In the genomic region with DNA sequence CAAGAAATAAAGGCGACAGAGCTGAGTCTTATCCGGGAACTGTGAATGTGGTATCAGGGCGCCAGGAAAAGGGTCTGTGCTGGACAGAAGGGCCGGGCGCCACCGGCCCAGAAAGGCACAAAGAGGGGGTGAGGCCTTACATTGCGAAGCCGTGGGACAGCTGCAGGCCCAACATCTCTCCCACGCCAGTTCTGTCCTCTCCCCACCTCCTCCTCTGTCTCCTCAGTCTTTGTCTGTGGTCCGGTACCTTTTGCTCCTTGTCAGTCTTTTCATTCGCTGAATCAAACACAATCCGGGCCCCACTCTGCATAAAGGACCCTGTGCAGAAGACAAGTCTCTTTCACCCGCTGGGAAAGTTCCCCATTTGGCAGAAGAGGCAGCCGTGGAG, we compare ENCODE assay signal across 18 cellular contexts.
DNase-seq lines count a peak whose midpoint lies in the region; ATAC-seq, FAIRE-seq and TF ChIP-seq lines count a peak whose summit lies in the region.
"Had no signal": no experiment of that assay in that cellular context is flagged by ENCODE, and none has a peak within 500 bp of the region (broad histone marks: within the 10 kb centered on the region; RNA-seq: fewer than 3 reads in every experiment).

No MANE protein-coding gene starts in this region.

- FAIRE-seq in H54 (lab: Jason Lieb, UNC): no peak
- FAIRE-seq: urothelium cell line had no signal

- TF ChIP-seq POLR2A in H54 (IDR thresholded peaks at IDR 0.05; ENCODE audit: low read depth, low read length): no peak

- peaks cover 34% of the 10 kb centered on the region for H3K9me3 Mint-ChIP-seq in T-helper 1 cell treated with Interleukin-12 subunit alpha and Interleukin-12 subunit beta and Interleukin-4 antibody, amounts not matched to agents 30 μg/mL and 1 μg/mL, for 36 hours
- H3K9me3 Mint-ChIP-seq in central memory CD8-positive, alpha-beta T cell: peaks cover 18% of the 10 kb centered on the region

- no peak overlapping the region for H3K4me3 Mint-ChIP-seq in T-helper 1 cell treated with Interleukin-12 subunit alpha and Interleukin-12 subunit beta and Interleukin-4 antibody, amounts not matched to agents 30 μg/mL and 1 μg/mL, for 36 hours
- no peak overlapping the region for H3K4me3 Mint-ChIP-seq in central memory CD8-positive, alpha-beta T cell
- H3K4me3 Mint-ChIP-seq: CD4-positive, alpha-beta T cell had no signal

- H3K36me3 Mint-ChIP-seq in T-helper 1 cell treated with Interleukin-12 subunit alpha and Interleukin-12 subunit beta and Interleukin-4 antibody, amounts not matched to agents 30 μg/mL and 1 μg/mL, for 36 hours (ENCODE audit: low read depth): peaks cover 46% of the 10 kb centered on the region
- peaks cover 13% of the 10 kb centered on the region for H3K36me3 Mint-ChIP-seq in central memory CD8-positive, alpha-beta T cell (ENCODE audit: insufficient read depth)

- ATAC-seq in central memory CD8-positive, alpha-beta T cell (replicated peaks; ENCODE audit: extremely low read depth, poor library complexity, severe bottlenecking): no peak
- ATAC-seq in GM19467 (IDR thresholded peaks at IDR 0.05; ENCODE audit: unreplicated experiment): no peak

- H3K4me1 Mint-ChIP-seq in T-helper 1 cell treated with Interleukin-12 subunit alpha and Interleukin-12 subunit beta and Interleukin-4 antibody, amounts not matched to agents 30 μg/mL and 1 μg/mL, for 36 hours (ENCODE audit: low read depth): peaks cover 15% of the 10 kb centered on the region
- peaks cover 39% of the 10 kb centered on the region for H3K4me1 Mint-ChIP-seq in central memory CD8-positive, alpha-beta T cell

- H3K27ac Mint-ChIP-seq in T-helper 1 cell treated with Interleukin-12 subunit alpha and Interleukin-12 subunit beta and Interleukin-4 antibody, amounts not matched to agents 30 μg/mL and 1 μg/mL, for 36 hours: peak overlapping the region; percentile 47
- peak overlapping the region; percentile 83 for H3K27ac Mint-ChIP-seq in central memory CD8-positive, alpha-beta T cell (ENCODE audit: low read depth)
- H3K27ac Mint-ChIP-seq: CD4-positive, alpha-beta T cell had no signal

- H3K27me3 Mint-ChIP-seq in T-helper 1 cell treated with Interleukin-12 subunit alpha and Interleukin-12 subunit beta and Interleukin-4 antibody, amounts not matched to agents 30 μg/mL and 1 μg/mL, for 36 hours (ENCODE audit: low read depth): no peaks in the 10 kb centered on the region
- H3K27me3 Mint-ChIP-seq in central memory CD8-positive, alpha-beta T cell: no peaks in the 10 kb centered on the region
- H3K27me3 Mint-ChIP-seq: CD4-positive, alpha-beta T cell had no signal

- H3K27ac ChIP-seq in substantia nigra (ENCODE audit: low read depth, low read length, poor library complexity, severe bottlenecking): peak overlapping the region; percentile 67
- H3K27ac ChIP-seq: 22Rv1, adrenal gland had no signal

- no peak for DNase-seq in T-helper 1 cell
- no peak for DNase-seq in central memory CD8-positive, alpha-beta T cell (ENCODE audit: low spot score in 2 of 2)
- peak; percentile 85 for DNase-seq in midbrain (lab: John Stamatoyannopoulos, UW)
- peak in 28 of 49 donors; percentile 19 to 76 (median 54) for DNase-seq in substantia nigra (lab: John Stamatoyannopoulos, UW)
- no peak for DNase-seq in H54 (ENCODE audit: insufficient read length, low spot score)
- DNase-seq in iPS-NIHi11 (ENCODE audit: low spot score): no peak
- DNase-seq: activated CD4-positive, alpha-beta T cell treated with anti-CD3 and anti-CD28 coated beads, Interleukin-2, amount 50 U/mL, for 4 hours; adrenal gland; CD4-positive, alpha-beta T cell; HCEC 1CT; KBM-7; NCI-H1436 treated with DMSO at 0.1 percent for 48 hours; NCI-H748 treated with DMSO at 0.1 percent for 48 hours; RPMI8226 had no signal

Comparison
In these comparisons a context has a peak if more than half of its experiments do, and no peak if none do; other contexts are left out.
1. DNase-seq: peak in midbrain (single experiment) and substantia nigra (28 of 49); none in T-helper 1 cell (0 of 5), central memory CD8-positive, alpha-beta T cell (0 of 2), H54 (single experiment) and iPS-NIHi11 (single experiment).